13 cellular contexts compared by ENCODE assay signal in the genomic region with DNA sequence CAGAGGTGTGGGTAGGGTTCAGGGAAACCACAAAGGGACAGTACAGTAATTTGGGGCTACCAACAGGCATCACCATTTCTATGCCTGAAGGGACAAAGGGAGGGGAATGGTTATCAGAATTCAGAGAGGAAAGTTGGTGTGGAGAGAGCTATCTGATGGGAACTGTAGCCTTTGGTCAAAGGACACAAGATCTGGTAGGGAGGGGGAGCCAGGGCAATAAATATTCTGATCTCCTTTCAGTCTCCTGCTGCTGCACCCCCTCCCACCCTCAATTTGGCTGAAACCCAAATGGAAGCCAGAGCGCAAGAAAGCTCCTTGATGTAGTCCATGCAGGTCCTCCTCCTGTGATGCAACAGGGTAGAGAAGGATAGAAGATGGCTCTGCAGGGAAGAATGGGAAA.
"Had no signal": no experiment of that assay in that cellular context is flagged by ENCODE, and none has a peak within 500 bp of the region (broad histone marks: within the 10 kb centered on the region; RNA-seq: fewer than 3 reads in every experiment).

No MANE protein-coding gene starts in this region.

- H3K4me1 Mint-ChIP-seq: nephron had no signal

- H3K36me3 ChIP-seq: breast epithelium had no signal

- H3K27me3 ChIP-seq: upper lobe of left lung had no signal

- DNase-seq: activated CD4-positive, CD25-positive, alpha-beta regulatory T cell treated with anti-CD3 and anti-CD28 coated beads, Interleukin-2, amount 50 U/mL, for 72 hours; activated naive CD4-positive, alpha-beta T cell treated with anti-CD3 and anti-CD28 coated beads, Interleukin-2, amount 10 ng/mL, durations not matched to agents 7 days and 5 days; activated T-cell treated with anti-CD3 and anti-CD28 coated beads, Interleukin-2, amount 50 U/mL, for 48 hours; foreskin melanocyte; head of caudate nucleus; mammary epithelial cell; SHP77; stimulated activated naive CD4-positive, alpha-beta T cell treated with Interleukin-2 at 50 U/mL for 16 hours; upper lobe of left lung had no signal

- H3K9me3 Mint-ChIP-seq: activated naive CD4-positive, alpha-beta T cell treated with anti-CD3 and anti-CD28 coated beads, Interleukin-2, amount 10 ng/mL, durations not matched to agents 7 days and 5 days had no signal

- H3K27me3 Mint-ChIP-seq: activated naive CD4-positive, alpha-beta T cell treated with anti-CD3 and anti-CD28 coated beads, Interleukin-2, amount 10 ng/mL, durations not matched to agents 7 days and 5 days had no signal

- H3K4me3 ChIP-seq: breast epithelium, upper lobe of left lung had no signal

- H3K4me1 ChIP-seq: breast epithelium, upper lobe of left lung had no signal

- H3K9me3 ChIP-seq: breast epithelium, upper lobe of left lung had no signal

- H3K27ac ChIP-seq: breast epithelium, upper lobe of left lung had no signal

- H3K27ac Mint-ChIP-seq: activated naive CD4-positive, alpha-beta T cell treated with anti-CD3 and anti-CD28 coated beads, Interleukin-2, amount 10 ng/mL, durations not matched to agents 7 days and 5 days; nephron had no signal

- H3K4me3 Mint-ChIP-seq: activated naive CD4-positive, alpha-beta T cell treated with anti-CD3 and anti-CD28 coated beads, Interleukin-2, amount 10 ng/mL, durations not matched to agents 7 days and 5 days; nephron had no signal

- ATAC-seq: sciatic nerve, SK-N-SH treated with all-trans-retinoic acid at 6 μM for 48 hours had no signal
